In the genomic region with DNA sequence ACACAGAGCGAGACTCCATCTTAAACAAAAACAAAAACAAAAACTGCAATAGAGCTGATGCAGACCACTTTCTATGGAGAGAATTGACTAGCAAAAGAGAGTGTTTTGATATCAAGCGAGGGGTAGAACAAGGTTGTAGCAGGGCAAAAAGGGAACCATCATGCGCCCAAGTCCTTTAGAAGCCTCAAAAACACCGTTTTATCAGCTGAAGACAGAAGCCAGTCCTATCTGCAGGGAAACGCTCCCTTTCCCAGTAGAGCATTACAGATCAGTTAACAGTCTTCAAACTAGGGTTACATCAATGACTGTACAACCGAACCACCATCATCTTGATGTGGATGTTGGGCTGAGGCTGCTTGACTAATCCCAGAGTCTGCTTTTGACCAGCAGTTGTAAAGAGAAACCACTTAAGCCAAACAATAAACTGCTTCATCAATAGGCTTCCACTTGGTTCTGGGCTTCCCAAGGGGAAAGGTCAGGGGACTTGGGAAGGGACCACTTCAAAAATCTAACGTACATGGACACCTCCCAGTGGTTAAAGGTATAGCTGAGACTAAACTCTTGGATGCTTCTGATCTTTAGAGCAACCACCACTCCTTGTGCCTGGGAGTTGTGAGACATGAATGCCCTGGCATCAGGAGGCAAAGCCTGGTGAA, we compare ENCODE assay signal across 27 cellular contexts. TPM values are rescaled to one million over a fixed set of nuclear protein-coding genes. Genes with fewer than 3 reads are reported as not detected.
"Had no signal": no experiment of that assay in that cellular context is flagged by ENCODE, and none has a peak within 500 bp of the region (broad histone marks: within the 10 kb centered on the region; RNA-seq: fewer than 3 reads in every experiment).

No MANE protein-coding gene starts in this region.

- H3K4me1 Mint-ChIP-seq: activated CD4-positive, alpha-beta memory T cell treated with anti-CD3 and anti-CD28 coated beads, Interleukin-2, amount 10 ng/mL, durations not matched to agents 7 days and 5 days had no signal

- H3K4me3 Mint-ChIP-seq: activated CD4-positive, alpha-beta memory T cell treated with anti-CD3 and anti-CD28 coated beads, Interleukin-2, amount 10 ng/mL, durations not matched to agents 7 days and 5 days; activated CD4-positive, alpha-beta T cell treated with anti-CD3 and anti-CD28 coated beads, Interleukin-2, amount 10 ng/mL, durations not matched to agents 24 days and 14 days; activated naive CD4-positive, alpha-beta T cell treated with anti-CD3 and anti-CD28 coated beads, Interleukin-2, amount 50 U/mL, for 24 hours; immature natural killer cell; nephron had no signal

- ATAC-seq: activated CD4-positive, CD25-positive, alpha-beta regulatory T cell treated with anti-CD3 and anti-CD28 coated beads, Interleukin-2, amount 50 U/mL, for 24 hours; esophagus mucosa; left lung; psoas muscle; stimulated activated naive CD8-positive, alpha-beta T cell treated with anti-CD3 and anti-CD28 coated beads, Interleukin-15, Interleukin-2, amounts not matched to agents 100 U/mL and 50 U/mL, for 24 hours had no signal

- H3K27me3 Mint-ChIP-seq: activated CD4-positive, alpha-beta memory T cell treated with anti-CD3 and anti-CD28 coated beads, Interleukin-2, amount 10 ng/mL, durations not matched to agents 7 days and 5 days; activated CD4-positive, alpha-beta T cell treated with anti-CD3 and anti-CD28 coated beads, Interleukin-2, amount 10 ng/mL, durations not matched to agents 24 days and 14 days; activated naive CD4-positive, alpha-beta T cell treated with anti-CD3 and anti-CD28 coated beads, Interleukin-2, amount 50 U/mL, for 24 hours had no signal

- DNase-seq: activated CD4-positive, alpha-beta memory T cell treated with anti-CD3 and anti-CD28 coated beads, Interleukin-2, amount 10 ng/mL, durations not matched to agents 7 days and 5 days; activated CD4-positive, alpha-beta T cell treated with anti-CD3 and anti-CD28 coated beads, Interleukin-2, amount 10 ng/mL, durations not matched to agents 24 days and 14 days; activated gamma-delta T cell; activated T-cell treated with anti-CD3 and anti-CD28 coated beads for 4 hours; adrenal gland; brain microvascular endothelial cell; caudate nucleus; dermis blood vessel endothelial cell; effector memory CD4-positive, alpha-beta T cell; foreskin melanocyte; immature natural killer cell; left lung; ovary; psoas muscle; sigmoid colon; stimulated activated CD4-positive, alpha-beta T cell treated with anti-CD3 and anti-CD28 coated beads, Interleukin-4, amount 100 ng/mL, for 1 hour; stimulated activated naive CD8-positive, alpha-beta T cell treated with anti-CD3 and anti-CD28 coated beads, Interleukin-15, Interleukin-2, amounts not matched to agents 100 U/mL and 50 U/mL, for 24 hours; T1000; upper lobe of left lung had no signal

- H3K27ac Mint-ChIP-seq: activated CD4-positive, alpha-beta memory T cell treated with anti-CD3 and anti-CD28 coated beads, Interleukin-2, amount 10 ng/mL, durations not matched to agents 7 days and 5 days; activated CD4-positive, alpha-beta T cell treated with anti-CD3 and anti-CD28 coated beads, Interleukin-2, amount 10 ng/mL, durations not matched to agents 24 days and 14 days; activated naive CD4-positive, alpha-beta T cell treated with anti-CD3 and anti-CD28 coated beads, Interleukin-2, amount 50 U/mL, for 24 hours; nephron had no signal

- H3K9me3 Mint-ChIP-seq: activated CD4-positive, alpha-beta memory T cell treated with anti-CD3 and anti-CD28 coated beads, Interleukin-2, amount 10 ng/mL, durations not matched to agents 7 days and 5 days; activated CD4-positive, alpha-beta T cell treated with anti-CD3 and anti-CD28 coated beads, Interleukin-2, amount 10 ng/mL, durations not matched to agents 24 days and 14 days; activated naive CD4-positive, alpha-beta T cell treated with anti-CD3 and anti-CD28 coated beads, Interleukin-2, amount 50 U/mL, for 24 hours; immature natural killer cell; nephron had no signal

RNA-seq across cellular contexts. Expression of a gene that starts 59.6 kb away (rescaled TPM):
- total RNA-seq: activated CD4-positive, alpha-beta memory T cell treated with anti-CD3 and anti-CD28 coated beads, Interleukin-2, amount 10 ng/mL, durations not matched to agents 7 days and 5 days; activated CD4-positive, alpha-beta T cell treated with anti-CD3 and anti-CD28 coated beads, Interleukin-2, amount 10 ng/mL, durations not matched to agents 24 days and 14 days; ascending aorta; kidney epithelial cell; smooth muscle cell; T-helper 1 cell treated with Interleukin-12 subunit alpha and Interleukin-12 subunit beta and Interleukin-4 antibody, amounts not matched to agents 30 ng/mL and 1 ng/mL, for 36 hours had no signal
